Comparison of ENCODE assay signal across 11 cellular contexts in the genomic region with DNA sequence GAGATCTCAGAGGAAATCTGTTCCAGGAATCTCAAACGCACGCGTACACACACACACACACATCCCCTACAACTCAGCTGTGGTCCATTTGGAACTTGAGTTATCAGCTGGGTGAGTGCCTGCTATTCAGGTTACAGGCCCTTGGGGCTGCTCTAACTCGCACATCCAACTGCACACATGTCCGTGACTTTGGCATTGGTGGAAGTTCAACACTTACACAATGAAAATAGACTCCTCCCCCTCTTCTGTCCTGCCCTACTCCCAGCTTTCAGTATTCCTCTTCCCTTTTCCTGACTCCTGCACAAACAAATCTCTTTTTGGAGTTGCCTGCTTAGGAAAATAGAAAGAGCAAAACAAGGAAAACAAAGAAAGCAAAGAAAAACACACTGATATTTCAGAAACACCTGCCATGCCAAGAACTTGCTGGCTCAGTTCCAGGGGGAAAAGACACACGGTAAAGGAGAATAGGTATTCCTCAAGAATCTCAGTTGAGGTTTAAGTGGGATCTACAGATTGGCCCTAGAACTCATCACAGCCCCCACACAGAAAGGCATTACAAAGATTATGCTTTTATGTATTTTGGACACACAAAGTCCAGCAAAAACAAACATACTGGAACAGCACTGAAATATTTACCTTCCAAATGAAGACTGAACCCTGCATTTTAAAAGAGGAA.
DNase-seq lines count a peak whose midpoint lies in the region; TF ChIP-seq lines count a peak whose summit lies in the region.
"Had no signal": no experiment of that assay in that cellular context is flagged by ENCODE, and none has a peak within 500 bp of the region (broad histone marks: within the 10 kb centered on the region; RNA-seq: fewer than 3 reads in every experiment).

No MANE protein-coding gene starts in this region.

- no peak overlapping the region for H3K4me2 ChIP-seq in osteoblast (ENCODE audit: insufficient read depth, low read length)

- H3K4me1 ChIP-seq in tibial nerve (peaks cover 3 to 88% (median 24%) of the 10 kb centered on the region in 4 donors), osteoblast (ENCODE audit: insufficient read depth, low read length) (peaks cover 30% of the 10 kb centered on the region)

- no peak for TF ChIP-seq POLR2A in tibial nerve (IDR thresholded peaks at IDR 0.05)

- 28 to 42% methylated on average over 6 of the region's 6 CpGs for WGBS in tibial nerve, 2 donors

- H3K79me2 ChIP-seq in osteoblast (ENCODE audit: insufficient read depth, low read length) = peaks cover 8% of the 10 kb centered on the region

- peak in 1 of 2 donors; percentile 90 for TF ChIP-seq EP300 in tibial nerve (IDR thresholded peaks at IDR 0.05)

- H3K36me3 ChIP-seq in tibial nerve (peaks cover 0 to 6% (median 0%) of the 10 kb centered on the region in 3 donors), osteoblast (ENCODE audit: insufficient read depth, low read length) (no peaks in the 10 kb centered on the region)

- DNase-seq in DMS 273 (lab: John Stamatoyannopoulos, UW; ENCODE audit: unreplicated experiment) = peak; percentile 38
- no peak for DNase-seq in DMS 273 treated with DMSO at 0.1 percent for 48 hours (lab: John Stamatoyannopoulos, UW)
- peak; percentile 81 for DNase-seq in fibroblast of mammary gland (ENCODE audit: low read depth)
- DNase-seq in lung microvascular endothelial cell (ENCODE audit: low read depth in 2 of 2) = peak; percentile 68 to 94
- DNase-seq in tibial nerve (ENCODE audit: low spot score in 2 of 2) = peak; percentile 57 to 84
- DNase-seq in activated CD4-positive, alpha-beta T cell treated with anti-CD3 and anti-CD28 coated beads for 1 hour = no peak
- DNase-seq in osteoblast (ENCODE audit: insufficient read length, low spot score, missing footprints) = no peak
- no peak for DNase-seq in HCEC 1CT
- DNase-seq: 8988T, GOT3, T-helper 2 cell had no signal

- no peak overlapping the region for H2AFZ ChIP-seq in osteoblast (ENCODE audit: low read length)

- TF ChIP-seq CTCF in fibroblast of mammary gland (conservative IDR thresholded peaks at IDR 0.05; ENCODE audit: control insufficient read depth, insufficient read depth, low read depth, low read length) (no peak), tibial nerve (IDR thresholded peaks at IDR 0.05) (peak in 3 of 5 experiments; percentile 15 to 46 (median 20)), osteoblast (IDR thresholded peaks at IDR 0.05; ENCODE audit: extremely low read depth, low read depth, low read length) (no peak)

- H3K9me3 ChIP-seq in tibial nerve (peaks cover 0 to 4% (median 0%) of the 10 kb centered on the region in 4 donors), osteoblast (ENCODE audit: low read depth, low read length) (no peaks in the 10 kb centered on the region)

- H3K27me3 ChIP-seq in tibial nerve (no peaks in the 10 kb centered on the region), osteoblast (ENCODE audit: insufficient read depth, low read length) (no peaks in the 10 kb centered on the region)

- H4K20me1 ChIP-seq in osteoblast (ENCODE audit: insufficient read depth, low read length) = peaks cover 3% of the 10 kb centered on the region

- H3K27ac ChIP-seq in tibial nerve (peak overlapping the region in 2 of 4 donors; percentile 42 to 84), osteoblast (ENCODE audit: low read depth, low read length) (no peak overlapping the region)

- no peak overlapping the region for H3K4me3 ChIP-seq in fibroblast of mammary gland (ENCODE audit: control insufficient read depth, low read depth, low read length)
- H3K4me3 ChIP-seq in tibial nerve = no peak overlapping the region
- no peak overlapping the region for H3K4me3 ChIP-seq in osteoblast (ENCODE audit: insufficient read depth, low read length)

Comparison
In these comparisons a context has a peak if more than half of its experiments do, and no peak if none do; other contexts are left out.
1. DNase-seq: peak in DMS 273 (single experiment), fibroblast of mammary gland (single experiment), lung microvascular endothelial cell (2 of 2) and tibial nerve (2 of 2); none in DMS 273 treated with DMSO at 0.1 percent for 48 hours (single experiment), activated CD4-positive, alpha-beta T cell treated with anti-CD3 and anti-CD28 coated beads for 1 hour (single experiment), osteoblast (single experiment) and HCEC 1CT (single experiment).
2. CTCF ChIP-seq: peak in tibial nerve (3 of 5); none in fibroblast of mammary gland (single experiment) and osteoblast (single experiment).